9 cellular contexts compared by ENCODE assay signal in the genomic region with DNA sequence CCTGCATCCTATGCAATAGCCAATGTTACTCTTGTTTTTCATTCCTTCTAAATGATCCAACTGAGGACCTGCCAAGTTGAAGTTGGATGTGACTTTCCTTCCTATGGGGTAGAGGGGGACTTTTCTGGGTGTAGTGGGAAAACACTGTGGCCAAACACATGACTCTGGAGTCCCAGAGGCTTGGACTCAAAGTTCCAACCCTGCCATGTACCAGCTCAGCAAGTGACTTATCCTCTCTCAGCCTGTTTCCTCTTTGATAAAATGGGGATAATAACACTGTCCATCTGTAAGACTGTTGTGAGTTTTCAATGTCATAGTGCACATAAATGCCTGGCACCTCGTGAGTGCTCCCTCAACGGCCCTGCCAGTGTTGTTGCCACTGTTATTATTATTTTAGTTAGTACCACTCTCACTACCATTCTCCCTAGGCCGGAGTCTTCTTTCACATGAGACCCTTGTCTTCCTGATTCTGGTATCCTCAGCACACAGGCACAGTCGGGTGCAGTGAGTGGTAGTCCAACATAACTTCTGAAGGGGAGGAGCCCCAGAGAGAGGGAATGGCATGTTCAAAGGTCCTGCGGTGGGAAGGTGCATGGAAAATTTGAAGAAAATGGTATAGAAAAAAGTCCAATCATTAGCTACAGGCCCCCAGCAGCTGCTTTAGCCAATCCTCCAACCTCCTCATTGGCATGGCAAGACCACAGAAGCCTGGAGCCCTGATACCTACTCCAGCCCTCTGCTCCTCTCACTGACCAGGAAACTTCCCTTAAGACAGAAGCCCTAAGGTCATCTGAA.
A peak's percentile ranks its signal among the peaks of the same experiment; 100 is the strongest.
DNase-seq lines count a peak whose midpoint lies in the region; ATAC-seq, FAIRE-seq and TF ChIP-seq lines count a peak whose summit lies in the region.
"Had no signal": no experiment of that assay in that cellular context is flagged by ENCODE, and none has a peak within 500 bp of the region (broad histone marks: within the 10 kb centered on the region; RNA-seq: fewer than 3 reads in every experiment).

No MANE protein-coding gene starts in this region.

- no peak overlapping the region for H3K4me3 ChIP-seq in astrocyte (ENCODE audit: insufficient read depth, low read depth, low read length)
- H3K4me3 ChIP-seq in left lung, result no peak overlapping the region
- no peak overlapping the region for H3K4me3 ChIP-seq in thoracic aorta

- no peaks in the 10 kb centered on the region for H4K20me1 ChIP-seq in astrocyte (ENCODE audit: insufficient read depth, low read length)

- H3K9me3 Mint-ChIP-seq in astrocyte (ENCODE audit: unreplicated experiment), result peaks cover 6% of the 10 kb centered on the region

- no peaks in the 10 kb centered on the region for H3K36me3 Mint-ChIP-seq in astrocyte (ENCODE audit: low read depth, unreplicated experiment)

- peaks cover 32% of the 10 kb centered on the region for H3K4me1 Mint-ChIP-seq in astrocyte (ENCODE audit: low read depth, unreplicated experiment)

- H3K36me3 ChIP-seq in astrocyte (ENCODE audit: insufficient read depth, low read length) (no peaks in the 10 kb centered on the region), left lung (no peaks in the 10 kb centered on the region), thoracic aorta (no peaks in the 10 kb centered on the region)

- H3K27me3 Mint-ChIP-seq in astrocyte (ENCODE audit: low read depth, unreplicated experiment), result no peaks in the 10 kb centered on the region

- no peaks in the 10 kb centered on the region for H3K79me2 ChIP-seq in astrocyte (ENCODE audit: insufficient read depth, low read length)

- no peak overlapping the region for H2AFZ ChIP-seq in astrocyte (ENCODE audit: low read depth, low read length)

- H3K9me3 ChIP-seq in astrocyte (ENCODE audit: insufficient read depth, low read depth, low read length) (no peaks in the 10 kb centered on the region), left lung (no peaks in the 10 kb centered on the region), thoracic aorta (no peaks in the 10 kb centered on the region)

- H3K4me1 ChIP-seq in astrocyte (ENCODE audit: insufficient read depth, low read length), result peaks cover 32% of the 10 kb centered on the region
- H3K4me1 ChIP-seq in left lung, result peaks cover 0 to 31% of the 10 kb centered on the region in 2 donors
- H3K4me1 ChIP-seq in thoracic aorta (ENCODE audit: control insufficient read depth in 1 of 2, low read depth in 2 of 2), result peaks cover 16 to 27% of the 10 kb centered on the region in 2 donors

- peak; percentile 10 for DNase-seq in activated effector memory CD4-positive, alpha-beta T cell treated with anti-CD3 and anti-CD28 coated beads, Interleukin-2, amount 50 U/mL, for 16 hours
- DNase-seq in activated effector memory CD4-positive, alpha-beta T cell treated with Interleukin-2 at 50 U/mL for 16 hours, result no peak
- no peak for DNase-seq in astrocyte (ENCODE audit: low read depth)
- DNase-seq in left lung, result no peak
- DNase-seq in thoracic aorta (ENCODE audit: low spot score), result no peak
- no peak for DNase-seq in NCI-H2029 treated with DMSO at 0.1 percent for 48 hours (lab: John Stamatoyannopoulos, UW)
- DNase-seq in NCI-H2081 treated with DMSO at 0.1 percent for 48 hours (lab: John Stamatoyannopoulos, UW), result no peak
- DNase-seq: NCI-H1105 treated with DMSO at 0.1 percent for 48 hours had no signal

- peak overlapping the region; percentile 33 for H3K9ac ChIP-seq in astrocyte (ENCODE audit: low read length)

- H3K4me2 ChIP-seq in astrocyte (ENCODE audit: low read length), result peak overlapping the region; percentile 32

- H3K4me3 Mint-ChIP-seq in astrocyte (ENCODE audit: unreplicated experiment), result no peak overlapping the region

- H3K27me3 ChIP-seq in astrocyte (ENCODE audit: insufficient read depth, low read length) (no peaks in the 10 kb centered on the region), left lung (no peaks in the 10 kb centered on the region), thoracic aorta (replicated peaks; ENCODE audit: insufficient read depth) (no peaks in the 10 kb centered on the region)

- H3K27ac Mint-ChIP-seq in astrocyte (ENCODE audit: unreplicated experiment), result peak overlapping the region; percentile 95

- ATAC-seq in left lung (no peak), thoracic aorta (ENCODE audit: insufficient number of reproducible peaks, low FRiP score, low read depth) (peak; percentile 69), GM19452 (IDR thresholded peaks at IDR 0.05; ENCODE audit: unreplicated experiment) (no peak)

- TF ChIP-seq CTCF in astrocyte (IDR thresholded peaks at IDR 0.05; ENCODE audit: insufficient read depth, low read depth, low read length) (no peak), left lung (IDR thresholded peaks at IDR 0.05) (no peak), thoracic aorta (IDR thresholded peaks at IDR 0.05) (no peak)

- intact Hi-C loops in left lung (cut with DNase I), result no loop called here

- peak overlapping the region; percentile 86 for H3K27ac ChIP-seq in astrocyte (ENCODE audit: low read depth, low read length)
- H3K27ac ChIP-seq in left lung, result peak overlapping the region; percentile 15 to 28
- peak overlapping the region; percentile 27 to 67 for H3K27ac ChIP-seq in thoracic aorta

- FAIRE-seq in astrocyte (lab: Jason Lieb, UNC), result no peak

Comparison
In these comparisons a context has a peak if more than half of its experiments do, and no peak if none do; other contexts are left out.
1. H3K27ac ChIP-seq: peak in every context shown above with its lines; median percentile 86 in astrocyte; 47 in thoracic aorta; 22 in left lung.